Comparison of ENCODE assay signal across 8 cellular contexts in the genomic region with DNA sequence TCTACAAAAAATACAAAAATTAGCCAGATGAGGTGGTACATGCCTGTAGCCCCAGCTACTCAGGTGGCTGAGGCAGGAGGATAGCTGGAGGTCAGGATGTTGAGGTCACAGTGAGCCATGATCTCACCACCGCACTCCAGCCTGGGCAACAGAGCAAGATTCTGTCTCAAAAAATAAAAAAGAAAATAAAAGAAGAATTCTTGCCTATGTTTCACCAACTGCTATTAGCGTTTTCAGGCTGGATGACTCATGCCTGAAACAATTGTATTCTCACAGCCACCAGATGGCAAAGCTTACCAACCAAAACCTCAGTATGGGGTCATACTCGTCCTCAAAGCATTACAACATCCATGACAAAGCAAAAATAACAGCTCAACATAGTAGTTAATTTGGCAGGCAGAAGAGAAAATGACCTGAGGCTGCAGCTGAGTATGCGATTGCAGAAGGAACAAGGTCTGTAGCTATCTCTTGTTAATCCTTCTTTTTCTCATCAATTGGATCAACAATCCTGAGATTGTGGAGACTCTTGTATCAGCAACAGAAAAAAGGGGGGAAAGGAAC. TPM values are rescaled to one million over a fixed set of nuclear protein-coding genes. Genes with fewer than 3 reads are reported as not detected.
DNase-seq lines count a peak whose midpoint lies in the region; ATAC-seq and TF ChIP-seq lines count a peak whose summit lies in the region.

No MANE protein-coding gene starts in this region.

- TF ChIP-seq CTCF in epithelial cell of proximal tubule (conservative IDR thresholded peaks at IDR 0.05; ENCODE audit: low read depth, low read length) (peak; percentile 68), testis (IDR thresholded peaks at IDR 0.05) (peak; percentile 21 to 64 (median 64))

- no peaks in the 10 kb centered on the region for H3K9me2 ChIP-seq in GM23248 (ENCODE audit: insufficient read depth)

- H3K27me3 ChIP-seq in GM23248 (replicated peaks; ENCODE audit: insufficient read depth) (no peaks in the 10 kb centered on the region), muscle layer of colon (ENCODE audit: control insufficient read depth in 1 of 2, insufficient read depth in 2 of 2, low read length in 2 of 2) (no peaks in the 10 kb centered on the region), testis (no peaks in the 10 kb centered on the region)

- intact Hi-C loops in activated CD4-positive, alpha-beta T cell treated with anti-CD3 and anti-CD28 coated beads, Interleukin-2, amount 10 ng/mL, durations not matched to agents 24 days and 14 days (cut with micrococcal nuclease), result loop anchor here (1.0 kb wide), 1 partner anchor 70 kb away; no protein-coding TSS in a partner anchor
- intact Hi-C loops in testis (cut with DNase I; ENCODE audit: low total_unique reads), result no loop called here

- no peaks in the 10 kb centered on the region for H3K9me3 Mint-ChIP-seq in activated CD4-positive, alpha-beta T cell treated with anti-CD3 and anti-CD28 coated beads, Interleukin-2, amount 10 ng/mL, durations not matched to agents 24 days and 14 days

- no peak for ATAC-seq in GM21825 (IDR thresholded peaks at IDR 0.05; ENCODE audit: unreplicated experiment)

- peaks cover 13% of the 10 kb centered on the region for H3K4me1 ChIP-seq in GM23248 (ENCODE audit: insufficient read depth)
- peaks cover 8% of the 10 kb centered on the region for H3K4me1 ChIP-seq in muscle layer of colon (ENCODE audit: insufficient read depth, low read length)
- peaks cover 6% of the 10 kb centered on the region for H3K4me1 ChIP-seq in testis

- peak overlapping the region; percentile 25 for H3K4me3 Mint-ChIP-seq in activated CD4-positive, alpha-beta T cell treated with anti-CD3 and anti-CD28 coated beads, Interleukin-2, amount 10 ng/mL, durations not matched to agents 24 days and 14 days

- peak overlapping the region; percentile 63 for H3K4me2 ChIP-seq in GM23248 (ENCODE audit: unreplicated experiment)

- no peaks in the 10 kb centered on the region for H4K20me1 ChIP-seq in GM23248 (ENCODE audit: insufficient read depth)

- in situ Hi-C loops in GM23248 (cut with MboI), result no loop called here

- no peaks in the 10 kb centered on the region for H3K27me3 Mint-ChIP-seq in activated CD4-positive, alpha-beta T cell treated with anti-CD3 and anti-CD28 coated beads, Interleukin-2, amount 10 ng/mL, durations not matched to agents 24 days and 14 days

- H3K27ac Mint-ChIP-seq in activated CD4-positive, alpha-beta T cell treated with anti-CD3 and anti-CD28 coated beads, Interleukin-2, amount 10 ng/mL, durations not matched to agents 24 days and 14 days, result peak overlapping the region; percentile 90

- H3K27ac ChIP-seq in GM23248 (peak overlapping the region; percentile 84), muscle layer of colon (ENCODE audit: low read depth, low read length) (peak overlapping the region; percentile 37), testis (peak overlapping the region in 1 of 2 donors; percentile 26)

- H2AFZ ChIP-seq in GM23248, result no peak overlapping the region

- H3F3A ChIP-seq in GM23248 (ENCODE audit: insufficient read depth), result peaks cover 26% of the 10 kb centered on the region

- H3K4me1 Mint-ChIP-seq in activated CD4-positive, alpha-beta T cell treated with anti-CD3 and anti-CD28 coated beads, Interleukin-2, amount 10 ng/mL, durations not matched to agents 24 days and 14 days, result peaks cover 7% of the 10 kb centered on the region

- H3K36me3 Mint-ChIP-seq in activated CD4-positive, alpha-beta T cell treated with anti-CD3 and anti-CD28 coated beads, Interleukin-2, amount 10 ng/mL, durations not matched to agents 24 days and 14 days (ENCODE audit: low read depth), result peaks cover 11% of the 10 kb centered on the region

- H3K36me3 ChIP-seq in GM23248 (ENCODE audit: low read depth) (peaks cover 21% of the 10 kb centered on the region), muscle layer of colon (ENCODE audit: insufficient read depth, low read length) (peaks cover 38% of the 10 kb centered on the region), testis (ENCODE audit: low read depth, missing control alignments) (no peaks in the 10 kb centered on the region)

- H3K9ac ChIP-seq in GM23248 (peak overlapping the region; percentile 70), muscle layer of colon (ENCODE audit: low read length) (no peak overlapping the region)

- no peaks in the 10 kb centered on the region for H3K9me3 ChIP-seq in GM23248 (ENCODE audit: low read depth)
- no peaks in the 10 kb centered on the region for H3K9me3 ChIP-seq in muscle layer of colon (ENCODE audit: low read length)
- no peaks in the 10 kb centered on the region for H3K9me3 ChIP-seq in testis

- DNase-seq in COLO668 (lab: John Stamatoyannopoulos, UW; ENCODE audit: unreplicated experiment) (peak; percentile 15), GM23248 (peak; percentile 98), NCI-H2081 treated with DMSO at 0.1 percent for 48 hours (lab: John Stamatoyannopoulos, UW) (peak; percentile 56), epithelial cell of proximal tubule (ENCODE audit: low read depth) (peak; percentile 91), testis (peak; percentile 42)
- peak; percentile 82 for DNase-seq in activated CD4-positive, alpha-beta T cell treated with anti-CD3 and anti-CD28 coated beads, Interleukin-2, amount 10 ng/mL, durations not matched to agents 24 days and 14 days

- peak overlapping the region; percentile 35 for H3K4me3 ChIP-seq in GM23248
- H3K4me3 ChIP-seq in epithelial cell of proximal tubule (ENCODE audit: low read depth, low read length), result no peak overlapping the region
- no peak overlapping the region for H3K4me3 ChIP-seq in muscle layer of colon (ENCODE audit: low read depth in 1 of 2, low read length in 2 of 2)
- H3K4me3 ChIP-seq in testis, result no peak overlapping the region

- no peak for TF ChIP-seq POLR2A in testis (IDR thresholded peaks at IDR 0.05)

- H3K79me2 ChIP-seq in GM23248 (ENCODE audit: insufficient read depth), result 0 out of 2 replicates have a peak, but pooled peaks cover 9% of the 10 kb centered on the region

- 1 to 4% methylated on average over 4 of the region's 4 CpGs for WGBS in GM23248 (ENCODE audit: low coverage in 1 of 2, low lambda C conversion rate in 2 of 2, missing lambda C conversion rate in 2 of 2), 2 experiments
- WGBS in testis, 2 donors, result 32 to 46% methylated on average over 4 of the region's 4 CpGs

RNA-seq across cellular contexts. Expression of a gene that starts 52.2 kb away (rescaled TPM):
- total RNA-seq in GM23248 (2014; rRNA removed; shearing (Covaris generic)), result 46.4 and 56.8 TPM in 2 replicates
- polyA plus RNA-seq in GM23248 (2016; fragmentation: Nextera tagmentation; extraction: Ambion mirVana) (20.1 and 20.4 TPM in 2 replicates), testis (ENCODE audit: insufficient read depth, low read depth, low replicate concordance) (50.0 TPM)
- 38.7 and 40.0 TPM in 2 replicates for total RNA-seq in activated CD4-positive, alpha-beta T cell treated with anti-CD3 and anti-CD28 coated beads, Interleukin-2, amount 10 ng/mL, durations not matched to agents 24 days and 14 days
- total RNA-seq in epithelial cell of proximal tubule (17.5 and 28.8 TPM in 2 replicates), testis (100 to 1,000 TPM; 112 to 133 TPM)

Comparison
In these comparisons a context has a peak if more than half of its experiments do, and no peak if none do; other contexts are left out.
1. DNase-seq: peak in every context shown above with its lines; median percentile 98 in GM23248; 91 in epithelial cell of proximal tubule; 82 in activated CD4-positive, alpha-beta T cell treated with anti-CD3 and anti-CD28 coated beads, Interleukin-2, amount 10 ng/mL, durations not matched to agents 24 days and 14 days; 56 in NCI-H2081 treated with DMSO at 0.1 percent for 48 hours; 42 in testis; 15 in COLO668.